26 cellular contexts compared by ENCODE assay signal in genomic region chr9:135952664-135953206, GRCh38. TPM values are rescaled to one million over a fixed set of nuclear protein-coding genes. Genes with fewer than 3 reads are reported as not detected.
A peak's percentile ranks its signal among the peaks of the same experiment; 100 is the strongest.
DNase-seq lines count a peak whose midpoint lies in the region; ATAC-seq and TF ChIP-seq lines count a peak whose summit lies in the region.
"Had no signal": no experiment of that assay in that cellular context is flagged by ENCODE, and none has a peak within 500 bp of the region (broad histone marks: within the 10 kb centered on the region; RNA-seq: fewer than 3 reads in every experiment).

No MANE protein-coding gene starts in this region.

- H3K9me3 ChIP-seq in RWPE2 (ENCODE audit: severe bottlenecking): no peaks in the 10 kb centered on the region
- H3K9me3 ChIP-seq in neuronal stem cell (replicated peaks in 1 of 2; ENCODE audit: control insufficient read depth in 2 of 2, insufficient read depth in 1 of 2, low read depth in 1 of 2, low read length in 2 of 2): no peaks in the 10 kb centered on the region
- H3K9me3 ChIP-seq in thymus (ENCODE audit: control insufficient read depth): no peaks in the 10 kb centered on the region
- no peaks in the 10 kb centered on the region for H3K9me3 ChIP-seq in GM23248 (ENCODE audit: low read depth)
- H3K9me3 ChIP-seq: Caco-2, pancreas, transverse colon had no signal

- H3K79me1 ChIP-seq in neuronal stem cell (ENCODE audit: low read depth, low read length): peaks cover 9% of the 10 kb centered on the region

- no peak overlapping the region for H4K91ac ChIP-seq in neuronal stem cell (ENCODE audit: low read depth, low read length, poor library complexity)

- H3K23ac ChIP-seq in neuronal stem cell (ENCODE audit: low read depth, low read length, poor library complexity): no peak overlapping the region

- no peak overlapping the region for H2BK5ac ChIP-seq in neuronal stem cell (ENCODE audit: low read length)

- H3K9ac ChIP-seq in neuronal stem cell (ENCODE audit: low read depth, low read length, poor library complexity) (no peak overlapping the region), GM23248 (no peak overlapping the region)

- no peak for TF ChIP-seq CTCF in RWPE2 (IDR thresholded peaks at IDR 0.05; ENCODE audit: poor library complexity, severe bottlenecking)

- no peak overlapping the region for H3K18ac ChIP-seq in neuronal stem cell (ENCODE audit: low read length)

- H3K36me3 ChIP-seq in RWPE2 (ENCODE audit: low read depth) (peaks cover 53% of the 10 kb centered on the region), neuronal stem cell (replicated peaks in 1 of 2; ENCODE audit: control insufficient read depth in 2 of 2, insufficient read depth in 2 of 2, low read length in 2 of 2) (peaks cover 17 to 64% of the 10 kb centered on the region in 2 donors), thymus (ENCODE audit: control insufficient read depth, insufficient read depth) (peaks cover 24% of the 10 kb centered on the region), GM23248 (ENCODE audit: low read depth) (no peaks in the 10 kb centered on the region; the same call in 1 of the 2 replicates)

- no peak overlapping the region for H3K4me3 ChIP-seq in RWPE2 (ENCODE audit: severe bottlenecking)
- H3K4me3 ChIP-seq in neuronal stem cell (ENCODE audit: low read length in 2 of 2): no peak overlapping the region
- no peak overlapping the region for H3K4me3 ChIP-seq in thymus (ENCODE audit: low read length)
- no peak overlapping the region for H3K4me3 ChIP-seq in GM23248
- H3K4me3 ChIP-seq: pancreas, transverse colon had no signal

- in situ Hi-C loops in GM23248 (cut with MboI): no loop called here

- no peak overlapping the region for H3K4ac ChIP-seq in neuronal stem cell (ENCODE audit: low read length)

- H2AFZ ChIP-seq in neuronal stem cell (ENCODE audit: low read length): no peak overlapping the region
- no peak overlapping the region for H2AFZ ChIP-seq in GM23248

- H3K4me2 ChIP-seq in neuronal stem cell (ENCODE audit: insufficient read depth, low read length, poor library complexity, severe bottlenecking) (no peak overlapping the region), GM23248 (ENCODE audit: unreplicated experiment) (no peak overlapping the region)

- H3K4me1 ChIP-seq in RWPE2 (ENCODE audit: insufficient read depth, poor library complexity, severe bottlenecking) (peaks cover 24% of the 10 kb centered on the region), neuronal stem cell (ENCODE audit: control insufficient read depth in 2 of 2, insufficient read depth in 1 of 2, low read depth in 1 of 2, low read length in 2 of 2) (peaks cover 5 to 8% of the 10 kb centered on the region in 2 donors), thymus (ENCODE audit: control insufficient read depth, insufficient read depth, low read length) (no peaks in the 10 kb centered on the region), GM23248 (ENCODE audit: insufficient read depth) (no peaks in the 10 kb centered on the region)
- H3K4me1 ChIP-seq: pancreas had no signal

- H4K8ac ChIP-seq in neuronal stem cell (ENCODE audit: low read depth, low read length): no peak overlapping the region

- H3K79me2 ChIP-seq in GM23248 (ENCODE audit: insufficient read depth): peaks cover 33% of the 10 kb centered on the region

- H2BK120ac ChIP-seq in neuronal stem cell (ENCODE audit: low read depth, low read length): no peak overlapping the region

- DNase-seq in RWPE2 (ENCODE audit: low spot score): no peak
- no peak for DNase-seq in epithelial cell of prostate (ENCODE audit: low read depth, low spot score)
- no peak for DNase-seq in neuronal stem cell (ENCODE audit: low spot score)
- DNase-seq in NCI-H146 (lab: John Stamatoyannopoulos, UW): no peak
- DNase-seq in iPS-NIHi11 (ENCODE audit: low spot score): no peak
- no peak for DNase-seq in GM23248
- DNase-seq: activated CD4-positive, alpha-beta T cell treated with anti-CD3 and anti-CD28 coated beads, Interleukin-2, amount 10 ng/mL, durations not matched to agents 7 days and 5 days; activated effector memory CD4-positive, alpha-beta T cell treated with anti-CD3 and anti-CD28 coated beads, Interleukin-2, amount 50 U/mL, for 16 hours; activated T-cell treated with anti-CD3 and anti-CD28 coated beads, Interleukin-2, amount 50 U/mL, for 24 hours; aorta; C1 segment of cervical spinal cord; Caco-2; cortex of kidney; DMS53; effector memory CD4-positive, alpha-beta T cell; HCEC 1CT; Karpas-422; naive thymus-derived CD4-positive, alpha-beta T cell; NCI-H1436 treated with DMSO at 0.1 percent for 48 hours; pancreas; right cardiac atrium; SIG-M5; stimulated activated CD4-positive, alpha-beta T cell treated with anti-CD3 and anti-CD28 coated beads, Interleukin-2, amount 100 ng/mL, for 48 hours; transverse colon had no signal

- no peak overlapping the region for H3K14ac ChIP-seq in neuronal stem cell (ENCODE audit: low read length)

- no peak overlapping the region for H2AK5ac ChIP-seq in neuronal stem cell (ENCODE audit: low read depth, low read length)

- ATAC-seq in RWPE2 (ENCODE audit: low read depth): no peak
- ATAC-seq: naive thymus-derived CD4-positive, alpha-beta T cell; right cardiac atrium; WTC11 had no signal

- H3K27me3 ChIP-seq in RWPE2 (ENCODE audit: insufficient read depth, poor library complexity, severe bottlenecking) (no peaks in the 10 kb centered on the region), neuronal stem cell (ENCODE audit: control insufficient read depth in 3 of 3, insufficient read depth in 3 of 3, low read depth in 1 of 3, low read length in 3 of 3) (no peaks in the 10 kb centered on the region), thymus (ENCODE audit: control insufficient read depth, insufficient read depth) (no peaks in the 10 kb centered on the region), GM23248 (replicated peaks; ENCODE audit: insufficient read depth) (no peaks in the 10 kb centered on the region)
- H3K27me3 ChIP-seq: pancreas, transverse colon had no signal

- no peaks in the 10 kb centered on the region for H3F3A ChIP-seq in GM23248 (ENCODE audit: insufficient read depth)

- H3K9me2 ChIP-seq in GM23248 (ENCODE audit: insufficient read depth): no peaks in the 10 kb centered on the region

- no peak overlapping the region for H2BK12ac ChIP-seq in neuronal stem cell (ENCODE audit: low read length)

- no peaks in the 10 kb centered on the region for H4K20me1 ChIP-seq in GM23248 (ENCODE audit: insufficient read depth)

- WGBS in neuronal stem cell (ENCODE audit: extremely low coverage in 2 of 2, insufficient read length in 2 of 2, insufficient replicate concordance in 1 of 2), 2 donors: no CpG with 5 or more reads among the region's 22 CpGs
- WGBS in thymus: 96% methylated on average over 22 of the region's 22 CpGs
- WGBS in GM23248 (ENCODE audit: low coverage in 1 of 2, low lambda C conversion rate in 2 of 2, missing lambda C conversion rate in 2 of 2), 2 experiments: 94% methylated on average over 22 of the region's 22 CpGs

- H3K27ac ChIP-seq in RWPE2 (ENCODE audit: poor library complexity, severe bottlenecking) (peak overlapping the region; percentile 75), epithelial cell of prostate (peak overlapping the region; percentile 79), neuronal stem cell (replicated peaks; ENCODE audit: low read length) (peak overlapping the region; percentile 72), thymus (ENCODE audit: low read depth) (peak overlapping the region; percentile 50), GM23248 (no peak overlapping the region)
- H3K27ac ChIP-seq: pancreas, transverse colon had no signal

- no peak overlapping the region for H2BK15ac ChIP-seq in neuronal stem cell (ENCODE audit: low read length)

RNA-seq across cellular contexts. Expression of gene UBAC1, which starts 8.4 kb away (rescaled TPM):
- 44.5 TPM for polyA plus RNA-seq in neuronal stem cell (2013, experiment 1 of 2)
- 42.3 TPM for polyA plus RNA-seq in neuronal stem cell (2013, experiment 2 of 2)
- polyA plus RNA-seq in thymus (73.6 TPM), GM23248 (2016; fragmentation: Nextera tagmentation; extraction: Ambion mirVana) (29.3 and 29.4 TPM in 2 replicates)
- total RNA-seq in GM23248 (2014; rRNA removed; shearing (Covaris generic)): 45.9 and 54.3 TPM in 2 replicates

RNA-seq across cellular contexts. Expression of gene CAMSAP1, which starts 45.4 kb away (rescaled TPM):
- 30.3 TPM for polyA plus RNA-seq in neuronal stem cell (2013, experiment 1 of 2)
- polyA plus RNA-seq in neuronal stem cell (2013, experiment 2 of 2): 27.6 TPM
- polyA plus RNA-seq in thymus (9.9 TPM), GM23248 (2016; fragmentation: Nextera tagmentation; extraction: Ambion mirVana) (2.8 and 3.0 TPM in 2 replicates)
- 12.4 and 13.8 TPM in 2 replicates for total RNA-seq in GM23248 (2014; rRNA removed; shearing (Covaris generic))
